Comparison of ENCODE assay signal across 1 cellular context in genomic region chr19:46844067-46844489, GRCh38.
A peak's percentile ranks its signal among the peaks of the same experiment; 100 is the strongest.
TF ChIP-seq lines count a peak whose summit lies in the region.

No MANE protein-coding gene starts in this region.

TF ChIP-seq in K562, 482 proteins besides CTCF, POLR2A, EP300 and RAD21 (continued from another document and continues in another):
- TF ChIP-seq THAP12 (CRISPR knock-in tag; IDR thresholded peaks at IDR 0.05) (no peak), CREB1 (IDR thresholded peaks at IDR 0.05) (no peak), CREB1 (CRISPR knock-in tag; IDR thresholded peaks at IDR 0.05) (no peak), ZFPM2 (CRISPR knock-in tag; IDR thresholded peaks at IDR 0.05) (no peak), ZBTB1 (CRISPR knock-in tag; IDR thresholded peaks at IDR 0.05; ENCODE audit: borderline replicate concordance, low read depth) (no peak), DMBX1 (CRISPR knock-in tag; IDR thresholded peaks at IDR 0.05; ENCODE audit: borderline replicate concordance) (0 out of 2 replicates have a peak, but pooled peaks have one; percentile 59), CREB3L1 (IDR thresholded peaks at IDR 0.05; ENCODE audit: borderline replicate concordance, low read depth) (0 out of 2 replicates have a peak, but pooled peaks have one; percentile 20), CC2D1A (IDR thresholded peaks at IDR 0.05) (peak; percentile 97), SMAD4 (CRISPR knock-in tag; conservative IDR thresholded peaks at IDR 0.05) (peak; percentile 78; the same call in 1 of the 2 replicates), ARID1B (IDR thresholded peaks at IDR 0.05) (peak; percentile 97), USF1 (CRISPR knock-in tag; IDR thresholded peaks at IDR 0.05) (no peak), VEZF1 (CRISPR knock-in tag; IDR thresholded peaks at IDR 0.05) (peak; percentile 42; the same call in 1 of the 2 replicates), MYBL2 (IDR thresholded peaks at IDR 0.05; ENCODE audit: low read depth) (no peak), MYBL2 (CRISPR knock-in tag; IDR thresholded peaks at IDR 0.05; ENCODE audit: borderline replicate concordance) (no peak), TFAP4 (CRISPR knock-in tag; IDR thresholded peaks at IDR 0.05; ENCODE audit: borderline replicate concordance) (peak; percentile 56), TOE1 (IDR thresholded peaks at IDR 0.05; ENCODE audit: borderline replicate concordance) (peak; percentile 79; the same call in 1 of the 2 replicates), TOE1 (CRISPR knock-in tag; IDR thresholded peaks at IDR 0.05; ENCODE audit: borderline replicate concordance, low read depth) (no peak), HEY1 (CRISPR knock-in tag; IDR thresholded peaks at IDR 0.05; ENCODE audit: borderline replicate concordance) (no peak), SMARCA4 (IDR thresholded peaks at IDR 0.05) (peak; percentile 96), PRDM10 (IDR thresholded peaks at IDR 0.05; ENCODE audit: partially characterized antibody) (peak; percentile 65), SMAD2 (IDR thresholded peaks at IDR 0.05; ENCODE audit: low read depth, low read length) (no peak), CEBPB (tag; IDR thresholded peaks at IDR 0.05) (peak; percentile 67), NR2C2 (CRISPR knock-in tag; IDR thresholded peaks at IDR 0.05) (no peak), NR2C2 (tag; IDR thresholded peaks at IDR 0.05) (peak; percentile 47; the same call in 1 of the 2 replicates), HINFP (tag; conservative IDR thresholded peaks at IDR 0.05; ENCODE audit: low read depth) (peak; percentile 64), BDP1 (IDR thresholded peaks at IDR 0.05; ENCODE audit: insufficient read depth, insufficient read length) (no peak), MCM5 (IDR thresholded peaks at IDR 0.05; ENCODE audit: low read depth) (no peak), SP1 (CRISPR knock-in tag; IDR thresholded peaks at IDR 0.05) (0 out of 2 replicates have a peak, but pooled peaks have one; percentile 17), NFIC (IDR thresholded peaks at IDR 0.05) (peak; percentile 78), NCOA1 (IDR thresholded peaks at IDR 0.05; ENCODE audit: low read depth) (peak; percentile 53), SETDB1 (IDR thresholded peaks at IDR 0.05; ENCODE audit: low read length) (no peak), TEAD2 (tag; IDR thresholded peaks at IDR 0.05) (peak; percentile 83), HES1 (IDR thresholded peaks at IDR 0.05; ENCODE audit: low read depth) (peak; percentile 53), ATF4 (CRISPR knock-in tag; IDR thresholded peaks at IDR 0.05) (no peak), HMBOX1 (IDR thresholded peaks at IDR 0.05) (peak; percentile 56; the same call in 1 of the 2 replicates), LCOR (CRISPR knock-in tag; IDR thresholded peaks at IDR 0.05) (peak; percentile 55; the same call in 1 of the 2 replicates), ARID3A (IDR thresholded peaks at IDR 0.05; ENCODE audit: borderline replicate concordance, low read depth, low read length) (no peak), CGGBP1 (CRISPR knock-in tag; IDR thresholded peaks at IDR 0.05) (no peak), ZNF696 (CRISPR knock-in tag; conservative IDR thresholded peaks at IDR 0.05) (no peak), ZBTB2 (IDR thresholded peaks at IDR 0.05) (peak; percentile 76; the same call in 1 of the 2 replicates), EZH2 (IDR thresholded peaks at IDR 0.05; ENCODE audit: borderline replicate concordance, low read depth, low read length) (no peak), CCNT2 (IDR thresholded peaks at IDR 0.05; ENCODE audit: borderline replicate concordance, extremely low read depth, insufficient read length, low read depth, low read length) (peak; percentile 26), HDGF (IDR thresholded peaks at IDR 0.05) (0 out of 2 replicates have a peak, but pooled peaks have one; percentile 49), CXXC5 (CRISPR knock-in tag; IDR thresholded peaks at IDR 0.05) (peak; percentile 72)
